ENCODE assay signal across 1 cellular context in the genomic region with DNA sequence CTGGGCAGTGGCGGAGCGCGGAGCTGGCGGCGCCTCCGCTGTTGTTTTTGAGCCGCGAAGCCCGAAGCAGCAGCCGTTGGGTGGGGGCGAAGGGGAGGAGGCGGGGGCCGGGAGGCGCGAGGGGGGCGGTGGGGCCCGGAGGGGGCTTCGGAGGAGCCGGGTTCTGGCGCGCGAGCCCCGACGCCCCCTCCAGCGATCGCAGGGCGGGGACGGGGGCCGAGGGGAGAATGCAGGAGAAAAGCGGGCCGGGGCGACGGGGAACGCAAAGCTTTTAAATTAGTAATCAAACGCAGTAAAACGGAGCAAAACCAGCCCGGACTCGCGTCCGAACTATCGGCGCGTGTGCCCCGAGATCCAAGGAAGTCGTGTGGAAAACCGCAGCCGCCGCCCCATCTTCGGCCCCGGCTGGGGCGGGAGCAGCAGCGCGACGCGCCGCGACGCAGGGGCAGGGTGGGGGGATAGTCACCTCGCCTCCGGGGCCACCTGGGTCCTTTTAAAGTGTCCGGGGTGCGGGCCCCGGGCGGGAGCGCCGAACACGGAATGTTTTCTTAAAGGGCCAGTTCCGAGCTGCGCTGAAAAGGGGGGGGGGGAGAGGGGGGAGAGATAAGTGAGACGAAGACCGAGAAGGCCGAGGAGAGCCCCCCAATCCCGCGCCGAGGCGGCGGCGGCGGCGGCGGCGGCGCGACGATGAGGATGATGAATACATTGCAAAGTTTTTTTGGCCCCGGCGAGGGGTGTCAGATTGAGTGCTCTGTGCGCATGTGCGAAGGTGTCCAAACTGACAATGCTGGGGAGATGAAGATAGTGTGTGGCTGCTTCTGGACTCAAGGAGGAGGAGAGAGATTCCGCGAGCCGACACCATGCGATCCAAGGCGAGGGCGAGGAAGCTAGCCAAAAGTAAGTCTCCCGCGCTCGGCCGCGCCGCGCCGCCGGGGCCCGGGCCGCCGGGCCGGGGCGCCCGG.
TF ChIP-seq lines count a peak whose summit lies in the region.

A gene (plus strand): TSS at position 804 of the 962 bp plus-strand sequence. CDS start 57 bp downstream, at position 861.

TF ChIP-seq in HEK293, 187 proteins besides CTCF, POLR2A, EP300 and RAD21 (continued from another document):
- TF ChIP-seq, protein P1, sequence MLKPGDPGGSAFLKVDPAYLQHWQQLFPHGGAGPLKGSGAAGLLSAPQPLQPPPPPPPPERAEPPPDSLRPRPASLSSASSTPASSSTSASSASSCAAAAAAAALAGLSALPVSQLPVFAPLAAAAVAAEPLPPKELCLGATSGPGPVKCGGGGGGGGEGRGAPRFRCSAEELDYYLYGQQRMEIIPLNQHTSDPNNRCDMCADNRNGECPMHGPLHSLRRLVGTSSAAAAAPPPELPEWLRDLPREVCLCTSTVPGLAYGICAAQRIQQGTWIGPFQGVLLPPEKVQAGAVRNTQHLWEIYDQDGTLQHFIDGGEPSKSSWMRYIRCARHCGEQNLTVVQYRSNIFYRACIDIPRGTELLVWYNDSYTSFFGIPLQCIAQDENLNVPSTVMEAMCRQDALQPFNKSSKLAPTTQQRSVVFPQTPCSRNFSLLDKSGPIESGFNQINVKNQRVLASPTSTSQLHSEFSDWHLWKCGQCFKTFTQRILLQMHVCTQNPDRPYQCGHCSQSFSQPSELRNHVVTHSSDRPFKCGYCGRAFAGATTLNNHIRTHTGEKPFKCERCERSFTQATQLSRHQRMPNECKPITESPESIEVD (tag by site-specific recombination; IDR thresholded peaks at IDR 0.05), result no peak
- TF ChIP-seq ZNF239 (tag by site-specific recombination; IDR thresholded peaks at IDR 0.05), result no peak
TF ChIP-seq in HEK293: peak in this region for 24.
